In genomic region chr6:163944897-163945296, GRCh38 we compare ENCODE assay signal across 24 cellular contexts.
A peak's percentile ranks its signal among the peaks of the same experiment; 100 is the strongest.
DNase-seq lines count a peak whose midpoint lies in the region; ATAC-seq and TF ChIP-seq lines count a peak whose summit lies in the region.
"Had no signal": no experiment of that assay in that cellular context is flagged by ENCODE, and none has a peak within 500 bp of the region (broad histone marks: within the 10 kb centered on the region; RNA-seq: fewer than 3 reads in every experiment).

No MANE protein-coding gene starts in this region.

- in situ Hi-C loops in transverse colon (cut with MboI; ENCODE audit: low pct_ligation_motif_present in 1 of 4, low pct_unique_long_range_greater_than_20kb in 1 of 4, low sequenced_read_pairs in 3 of 4): no loop called here

- H3K18ac ChIP-seq in neuronal stem cell (ENCODE audit: low read length): peak overlapping the region; percentile 86

- H2BK15ac ChIP-seq in neuronal stem cell (ENCODE audit: low read length): no peak overlapping the region

- H3K9me2 ChIP-seq in GM23338 (ENCODE audit: insufficient read depth): 0 out of 2 replicates have a peak, but pooled peaks cover 6% of the 10 kb centered on the region
- H3K9me2 ChIP-seq: SK-N-SH had no signal

- H3K23ac ChIP-seq in neuronal stem cell (ENCODE audit: low read depth, low read length, poor library complexity): no peak overlapping the region

- peak; percentile 34 for ATAC-seq in GM23338
- ATAC-seq: activated CD4-positive, CD25-positive, alpha-beta regulatory T cell treated with anti-CD3 and anti-CD28 coated beads, Interleukin-2, amount 50 U/mL, for 24 hours; activated CD8-positive, alpha-beta T cell treated with anti-CD3 and anti-CD28 coated beads for 36 hours; left lung; sciatic nerve had no signal

- H2AFZ ChIP-seq in GM23338 (no peak overlapping the region), neuronal stem cell (ENCODE audit: low read length) (peak overlapping the region; percentile 8)

- no peaks in the 10 kb centered on the region for H3K27me3 ChIP-seq in GM23338 (ENCODE audit: insufficient read depth)
- H3K27me3 ChIP-seq in esophagus muscularis mucosa: peaks cover 0 to 12% (median 0%) of the 10 kb centered on the region in 4 donors
- H3K27me3 ChIP-seq in neuronal stem cell (ENCODE audit: control insufficient read depth in 3 of 3, insufficient read depth in 3 of 3, low read depth in 1 of 3, low read length in 3 of 3): no peaks in the 10 kb centered on the region
- H3K27me3 ChIP-seq in BE2C: no peaks in the 10 kb centered on the region
- no peaks in the 10 kb centered on the region for H3K27me3 ChIP-seq in transverse colon
- H3K27me3 ChIP-seq: esophagus squamous epithelium had no signal

- peaks cover 69% of the 10 kb centered on the region for H3K4me1 Mint-ChIP-seq in GM23338

- peaks cover 8% of the 10 kb centered on the region for H3K27me3 Mint-ChIP-seq in GM23338 (ENCODE audit: insufficient read depth, low read depth, poor library complexity)

- H3K79me2 ChIP-seq in GM23338 (replicated peaks; ENCODE audit: insufficient read depth): no peaks in the 10 kb centered on the region

- TF ChIP-seq CTCF in GM23338 (conservative IDR thresholded peaks at IDR 0.05; ENCODE audit: low read depth in 2 of 2): no peak
- no peak for TF ChIP-seq CTCF in esophagus muscularis mucosa (IDR thresholded peaks at IDR 0.05)
- no peak for TF ChIP-seq CTCF in BE2C (IDR thresholded peaks at IDR 0.05; ENCODE audit: low read depth, low read length)
- TF ChIP-seq CTCF in transverse colon (IDR thresholded peaks at IDR 0.05): no peak

- intact Hi-C loops in esophagus muscularis mucosa (cut with DNase I): no loop called here
- intact Hi-C loops in transverse colon (cut with DNase I; ENCODE audit: low total_unique reads): no loop called here

- DNase-seq in GM23338 (ENCODE audit: low spot score) (no peak), NCI-H146 treated with DMSO at 0.1 percent for 48 hours (lab: John Stamatoyannopoulos, UW; ENCODE audit: unreplicated experiment) (peak; percentile 51), esophagus muscularis mucosa (ENCODE audit: extremely low spot score) (no peak), neuronal stem cell (ENCODE audit: low spot score) (no peak), A172 (ENCODE audit: low spot score) (no peak), BE2C (no peak), transverse colon (no peak)
- no peak for DNase-seq in activated CD8-positive, alpha-beta memory T cell treated with anti-CD3 and anti-CD28 coated beads, Interleukin-2, amount 50 U/mL, for 48 hours
- DNase-seq: activated CD8-positive, alpha-beta T cell treated with anti-CD3 and anti-CD28 coated beads for 36 hours; activated T-cell treated with anti-CD3 and anti-CD28 coated beads, Interleukin-2, amount 50 U/mL, for 1 hour; amniotic stem cell; central memory CD4-positive, alpha-beta T cell; effector CD8-positive, alpha-beta T cell; esophagus squamous epithelium; H7; Karpas-422; left lung; NCI-H510A; SK-N-SH; stimulated activated naive CD4-positive, alpha-beta T cell treated with Interleukin-2 at 50 U/mL for 16 hours; T1000; trophoblast cell had no signal

- H3K9me3 Mint-ChIP-seq in GM23338: no peaks in the 10 kb centered on the region
- H3K9me3 Mint-ChIP-seq: activated CD8-positive, alpha-beta T cell treated with anti-CD3 and anti-CD28 coated beads for 36 hours had no signal

- H3K9me3 ChIP-seq in esophagus muscularis mucosa: no peaks in the 10 kb centered on the region
- no peaks in the 10 kb centered on the region for H3K9me3 ChIP-seq in neuronal stem cell (replicated peaks in 1 of 2; ENCODE audit: control insufficient read depth in 2 of 2, insufficient read depth in 1 of 2, low read depth in 1 of 2, low read length in 2 of 2)
- no peaks in the 10 kb centered on the region for H3K9me3 ChIP-seq in BE2C
- no peaks in the 10 kb centered on the region for H3K9me3 ChIP-seq in transverse colon
- H3K9me3 ChIP-seq: esophagus squamous epithelium, left lung, SK-N-SH had no signal

- no peak overlapping the region for H3K4ac ChIP-seq in neuronal stem cell (ENCODE audit: low read length)

- H3K14ac ChIP-seq in neuronal stem cell (ENCODE audit: low read length): no peak overlapping the region

- no peaks in the 10 kb centered on the region for H4K20me1 ChIP-seq in GM23338 (replicated peaks; ENCODE audit: insufficient read depth)

- peak overlapping the region; percentile 90 for H3K27ac Mint-ChIP-seq in GM23338
- H3K27ac Mint-ChIP-seq: activated CD8-positive, alpha-beta T cell treated with anti-CD3 and anti-CD28 coated beads for 36 hours had no signal

- TF ChIP-seq POLR2A in esophagus muscularis mucosa (IDR thresholded peaks at IDR 0.05; ENCODE audit: low read depth): no peak
- TF ChIP-seq POLR2A in transverse colon (IDR thresholded peaks at IDR 0.05): no peak

- peak overlapping the region; percentile 66 for H3K4me2 ChIP-seq in GM23338
- peak overlapping the region; percentile 26 for H3K4me2 ChIP-seq in neuronal stem cell (ENCODE audit: insufficient read depth, low read length, poor library complexity, severe bottlenecking)
- H3K4me2 ChIP-seq: SK-N-SH had no signal

- 0 out of 2 replicates have a peak, but pooled peaks cover 2% of the 10 kb centered on the region for H3F3A ChIP-seq in GM23338 (replicated peaks; ENCODE audit: low read depth)

- TF ChIP-seq EP300 in esophagus muscularis mucosa (IDR thresholded peaks at IDR 0.05) (no peak), transverse colon (IDR thresholded peaks at IDR 0.05; ENCODE audit: low read depth) (no peak)

- no peak overlapping the region for H2AK5ac ChIP-seq in neuronal stem cell (ENCODE audit: low read depth, low read length)

- H2BK5ac ChIP-seq in neuronal stem cell (ENCODE audit: low read length): no peak overlapping the region

- H3K36me3 ChIP-seq in GM23338 (ENCODE audit: insufficient read depth) (no peaks in the 10 kb centered on the region), esophagus muscularis mucosa (no peaks in the 10 kb centered on the region), neuronal stem cell (replicated peaks in 1 of 2; ENCODE audit: control insufficient read depth in 2 of 2, insufficient read depth in 2 of 2, low read length in 2 of 2) (no peaks in the 10 kb centered on the region), BE2C (no peaks in the 10 kb centered on the region), transverse colon (no peaks in the 10 kb centered on the region)
- H3K36me3 ChIP-seq: esophagus squamous epithelium, left lung had no signal

- no peak overlapping the region for H2BK120ac ChIP-seq in neuronal stem cell (ENCODE audit: low read depth, low read length)

- peak overlapping the region; percentile 56 for H3K4me3 Mint-ChIP-seq in GM23338
- H3K4me3 Mint-ChIP-seq: activated CD8-positive, alpha-beta T cell treated with anti-CD3 and anti-CD28 coated beads for 36 hours had no signal

- H3K27ac ChIP-seq in GM23338 (ENCODE audit: low read depth): peak overlapping the region; percentile 84; the same call in 1 of the 2 replicates
- peak overlapping the region in 3 of 4 donors; percentile 17 to 58 (median 23) for H3K27ac ChIP-seq in esophagus muscularis mucosa (replicated peaks in 1 of 4)
- peak overlapping the region; percentile 50 for H3K27ac ChIP-seq in neuronal stem cell (replicated peaks; ENCODE audit: low read length)
- no peak overlapping the region for H3K27ac ChIP-seq in transverse colon
- H3K27ac ChIP-seq: left lung had no signal

- no peak overlapping the region for H4K91ac ChIP-seq in neuronal stem cell (ENCODE audit: low read depth, low read length, poor library complexity)

- no peak overlapping the region for H3K9ac ChIP-seq in neuronal stem cell (ENCODE audit: low read depth, low read length, poor library complexity)
- H3K9ac ChIP-seq: SK-N-SH had no signal

- H3K4me1 ChIP-seq in GM23338 (ENCODE audit: insufficient read depth) (peaks cover 59% of the 10 kb centered on the region), esophagus muscularis mucosa (peaks cover 12 to 34% (median 24%) of the 10 kb centered on the region in 4 donors), neuronal stem cell (ENCODE audit: control insufficient read depth in 2 of 2, insufficient read depth in 1 of 2, low read depth in 1 of 2, low read length in 2 of 2) (peaks cover 30 to 62% of the 10 kb centered on the region in 2 donors), BE2C (no peaks in the 10 kb centered on the region), transverse colon (peaks cover 0 to 4% (median 0%) of the 10 kb centered on the region in 4 donors)
- H3K4me1 ChIP-seq: left lung had no signal

- peaks cover 8% of the 10 kb centered on the region; the same call in 2 of the 3 replicates for H3K36me3 Mint-ChIP-seq in GM23338 (ENCODE audit: low read depth)

- 79% methylated on average over 11 of the region's 11 CpGs for WGBS in esophagus muscularis mucosa
- WGBS in neuronal stem cell (ENCODE audit: extremely low coverage in 2 of 2, insufficient read length in 2 of 2, insufficient replicate concordance in 1 of 2), 2 donors: no CpG with 5 or more reads among the region's 11 CpGs
- 60 to 81% methylated on average over 10 to 11 of the region's 11 CpGs for WGBS in transverse colon (ENCODE audit: low coverage in 1 of 2), 2 donors

- H4K8ac ChIP-seq in neuronal stem cell (ENCODE audit: low read depth, low read length): no peak overlapping the region

- H3K79me1 ChIP-seq in neuronal stem cell (ENCODE audit: low read depth, low read length): no peaks in the 10 kb centered on the region

- H2BK12ac ChIP-seq in neuronal stem cell (ENCODE audit: low read length): peak overlapping the region; percentile 24

- H3K4me3 ChIP-seq in GM23338 (0 out of 2 replicates have a peak overlapping the region, but pooled peaks have one; percentile 43), esophagus muscularis mucosa (no peak overlapping the region), neuronal stem cell (ENCODE audit: low read length in 2 of 2) (peak overlapping the region in 1 of 2 donors; percentile 7), BE2C (ENCODE audit: low read depth, low read length) (no peak overlapping the region), transverse colon (no peak overlapping the region)
- H3K4me3 ChIP-seq: left lung had no signal

Comparison
In these comparisons a context has a peak if more than half of its experiments do, and no peak if none do; other contexts are left out.
1. H3K27ac ChIP-seq: peak in GM23338 (single experiment), esophagus muscularis mucosa (3 of 4) and neuronal stem cell (single experiment); none in transverse colon (0 of 4).